In the genomic region with DNA sequence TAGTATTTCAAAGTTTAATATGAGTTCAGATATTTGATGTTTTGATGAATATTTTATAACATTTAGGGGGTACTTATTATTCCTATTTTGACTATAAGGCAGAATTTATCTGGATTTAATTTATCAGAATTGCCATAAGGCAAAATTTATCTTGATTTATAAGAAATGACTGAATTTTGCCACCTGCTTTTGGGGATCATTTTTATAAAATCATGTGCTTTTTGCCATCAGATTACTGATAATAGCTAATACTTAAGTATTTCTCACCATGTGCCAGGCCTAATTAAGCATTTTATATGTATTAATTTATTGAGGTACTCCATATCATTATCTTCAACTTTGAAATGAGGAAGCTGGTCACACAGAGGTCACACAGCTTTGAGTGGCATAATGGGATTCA, we compare ENCODE assay signal across 33 cellular contexts.
"Had no signal": no experiment of that assay in that cellular context is flagged by ENCODE, and none has a peak within 500 bp of the region (broad histone marks: within the 10 kb centered on the region; RNA-seq: fewer than 3 reads in every experiment).

No MANE protein-coding gene starts in this region.

- DNase-seq: activated effector memory CD4-positive, alpha-beta T cell treated with anti-CD3 and anti-CD28 coated beads, Interleukin-2, amount 50 U/mL, for 16 hours; activated effector memory CD4-positive, alpha-beta T cell treated with Interleukin-2 at 50 U/mL for 16 hours; activated gamma-delta T cell; activated gamma-delta T cell treated with Interleukin-2 at 50 U/mL for 16 hours; activated naive CD4-positive, alpha-beta T cell; activated naive CD4-positive, alpha-beta T cell treated with anti-CD3 and anti-CD28 coated beads for 36 hours; activated naive CD4-positive, alpha-beta T cell treated with anti-CD3 and anti-CD28 coated beads, Interleukin-2, amount 10 ng/mL, durations not matched to agents 7 days and 5 days; activated naive CD4-positive, alpha-beta T cell treated with anti-CD3 and anti-CD28 coated beads, Interleukin-2, amount 50 U/mL, for 16 hours; activated naive CD4-positive, alpha-beta T cell treated with Interleukin-2 at 50 U/mL for 16 hours; activated naive CD8-positive, alpha-beta T cell treated with anti-CD3 and anti-CD28 coated beads for 36 hours; activated naive CD8-positive, alpha-beta T cell treated with anti-CD3 and anti-CD28 coated beads, Interleukin-2, amount 10 ng/mL, durations not matched to agents 7 days and 5 days; activated naive CD8-positive, alpha-beta T cell treated with anti-CD3 and anti-CD28 coated beads, Interleukin-2, amount 50 U/mL, for 24 hours; activated T-cell treated with anti-CD3 and anti-CD28 coated beads, Interleukin-2, amount 50 U/mL, for 24 hours; activated T-cell treated with anti-CD3 and anti-CD28 coated beads, Interleukin-2, amount 50 U/mL, for 4 hours; activated T-cell treated with anti-CD3 and anti-CD28 coated beads, Interleukin-2, amount 50 U/mL, for 48 hours; activated T-cell treated with anti-CD3 and anti-CD28 coated beads, Interleukin-2, amount 50 U/mL, for 72 hours; adrenal gland; amniotic stem cell; amygdala; anterior cingulate cortex; aorta; body of pancreas; brain microvascular endothelial cell; caudate nucleus; central memory CD4-positive, alpha-beta T cell; cerebellar nuclear complex had no signal

- FAIRE-seq: astrocyte, bronchial epithelial cell had no signal

- H3K9me3 ChIP-seq: adrenal gland, ascending aorta, body of pancreas, breast epithelium had no signal

- H3K4me3 ChIP-seq: adrenal gland, ascending aorta, body of pancreas, breast epithelium, cardiac muscle cell had no signal

- ATAC-seq: activated naive CD4-positive, alpha-beta T cell treated with anti-CD3 and anti-CD28 coated beads, Interleukin-2, amount 50 U/mL, for 72 hours; activated naive CD8-positive, alpha-beta T cell treated with anti-CD3 and anti-CD28 coated beads, Interleukin-2, amount 50 U/mL, for 24 hours; activated T-cell treated with anti-CD3 and anti-CD28 coated beads, Interleukin-2, amount 50 U/mL, for 4 hours; activated T-cell treated with anti-CD3 and anti-CD28 coated beads, Interleukin-2, amount 50 U/mL, for 72 hours; activated T-helper 17 cell treated with anti-CD3 and anti-CD28 coated beads, Interleukin-2, amount 50 U/mL, for 72 hours; body of pancreas had no signal

- H3K27me3 ChIP-seq: adrenal gland, ascending aorta, body of pancreas, brain microvascular endothelial cell, breast epithelium, cardiac muscle cell had no signal

- H3K27ac ChIP-seq: adrenal gland, ascending aorta, body of pancreas, brain microvascular endothelial cell, breast epithelium, cardiac muscle cell had no signal

- H3K4me1 ChIP-seq: adrenal gland, ascending aorta, body of pancreas, breast epithelium had no signal

- H3K36me3 ChIP-seq: adrenal gland, ascending aorta, brain microvascular endothelial cell, breast epithelium, cardiac muscle cell had no signal
